Comparison of ENCODE assay signal across 14 cellular contexts in genomic region chr19:15303105-15303780, GRCh38. TPM values are rescaled to one million over a fixed set of nuclear protein-coding genes. Genes with fewer than 3 reads are reported as not detected.
A peak's percentile ranks its signal among the peaks of the same experiment; 100 is the strongest.
DNase-seq lines count a peak whose midpoint lies in the region; ATAC-seq, FAIRE-seq and TF ChIP-seq lines count a peak whose summit lies in the region.
"Had no signal": no experiment of that assay in that cellular context is flagged by ENCODE, and none has a peak within 500 bp of the region (broad histone marks: within the 10 kb centered on the region; RNA-seq: fewer than 3 reads in every experiment).

No MANE protein-coding gene starts in this region.

- TF ChIP-seq RAD21 in K562 (CRISPR knock-in tag; conservative IDR thresholded peaks at IDR 0.05 in 1 of 2, IDR thresholded peaks at IDR 0.05 in 1 of 2), result no peak

- no peak for TF ChIP-seq EP300 in K562 (IDR thresholded peaks at IDR 0.05; ENCODE audit: low read length)

- H3K9ac ChIP-seq in K562 (ENCODE audit: insufficient read depth in 1 of 2, low read depth in 2 of 2, low read length in 2 of 2), result no peak overlapping the region

- H3K9me1 ChIP-seq in K562 (ENCODE audit: control insufficient read depth, insufficient read depth, low read length), result peaks cover 5% of the 10 kb centered on the region

- POLR2A ChIA-PET in K562 (lab: Yijun Ruan, JAX), result interaction anchor here (0.6 to 1.6 kb wide), 4 partner anchors 9 to 46 kb away, joined by 3 to 7 read pairs (median 5); no protein-coding TSS in a partner anchor

- DNase-seq in left ventricle myocardium inferior (no peak), Right ventricle myocardium inferior (ENCODE audit: missing footprints) (no peak), K562 (ENCODE audit: extremely low read depth in 1 of 4, low spot score in 3 of 4) (no peak), mucosa of descending colon (no peak), testis (no peak), SKM-1 (lab: John Stamatoyannopoulos, UW; ENCODE audit: unreplicated experiment) (no peak), NCI-H526 treated with DMSO at 0.1 percent for 48 hours (lab: John Stamatoyannopoulos, UW) (no peak)
- DNase-seq: hippocampal formation; NCI-H2029; SHP77 treated with DMSO at 0.1 percent for 48 hours; stimulated activated CD4-positive, alpha-beta T cell treated with anti-CD3 and anti-CD28 coated beads, Interleukin-4, amount 100 ng/mL, for 1 hour had no signal

- no peak for FAIRE-seq in K562 (lab: Jason Lieb, UNC)
- FAIRE-seq: colon had no signal

- BruUV-seq in K562 (replicated peaks; lab: Mats Ljungman, UMichigan), result no TSS peak

- peaks cover 98% of the 10 kb centered on the region for H3K79me2 ChIP-seq in K562 (ENCODE audit: control insufficient read depth, insufficient read depth, low read length)

- no peak overlapping the region for H3K4me3 ChIP-seq in left ventricle myocardium inferior
- no peak overlapping the region for H3K4me3 ChIP-seq in K562
- H3K4me3 ChIP-seq in mucosa of descending colon, result no peak overlapping the region
- H3K4me3 ChIP-seq in testis, result no peak overlapping the region

- H3K27me3 ChIP-seq in left ventricle myocardium inferior (ENCODE audit: low read depth) (no peaks in the 10 kb centered on the region), K562 (ENCODE audit: control insufficient read depth in 2 of 2, insufficient read depth in 2 of 2, low read length in 2 of 2) (no peaks in the 10 kb centered on the region), testis (no peaks in the 10 kb centered on the region)
- H3K27me3 ChIP-seq: BE2C had no signal

- WGBS in K562 (ENCODE audit: insufficient coverage, low coverage, missing lambda C conversion rate), result 88% methylated on average over 7 of the region's 7 CpGs
- 71 to 72% methylated on average over 7 of the region's 7 CpGs for WGBS in testis, 2 donors

- TF ChIP-seq CTCF in left ventricle myocardium inferior (IDR thresholded peaks at IDR 0.05; ENCODE audit: borderline replicate concordance) (no peak), K562 (IDR thresholded peaks at IDR 0.05 in 2 of 3, conservative IDR thresholded peaks at IDR 0.05 in 1 of 3; ENCODE audit: insufficient read depth in 2 of 3, low read depth in 1 of 3, low read length in 3 of 3) (no peak), mucosa of descending colon (IDR thresholded peaks at IDR 0.05) (no peak), testis (IDR thresholded peaks at IDR 0.05) (no peak)

- H2AFZ ChIP-seq in K562 (ENCODE audit: low read depth, low read length), result no peak overlapping the region

- in situ Hi-C loops in K562 (cut with MboI), result no loop called here

- H3K36me3 ChIP-seq in left ventricle myocardium inferior (no peaks in the 10 kb centered on the region), K562 (ENCODE audit: control insufficient read depth, insufficient read depth, low read length) (peaks cover 13% of the 10 kb centered on the region; the same call in 2 of the 3 replicates), mucosa of descending colon (ENCODE audit: low read depth) (no peaks in the 10 kb centered on the region), testis (ENCODE audit: low read depth, missing control alignments) (no peaks in the 10 kb centered on the region)
- H3K36me3 ChIP-seq: BE2C had no signal

- peaks cover 97% of the 10 kb centered on the region for H3K4me1 ChIP-seq in left ventricle myocardium inferior
- H3K4me1 ChIP-seq in K562 (replicated peaks in 1 of 2; ENCODE audit: control insufficient read depth in 2 of 2, insufficient read depth in 2 of 2, low read length in 2 of 2), result peaks cover 2 to 42% of the 10 kb centered on the region in 2 experiments; a peak in 3 of 5 replicates
- peaks cover 46% of the 10 kb centered on the region for H3K4me1 ChIP-seq in mucosa of descending colon (ENCODE audit: low read depth)
- H3K4me1 ChIP-seq in testis, result peaks cover 49% of the 10 kb centered on the region

- H3K4me2 ChIP-seq in K562 (ENCODE audit: insufficient read depth, low read length), result no peak overlapping the region

- CTCF ChIA-PET in K562 (lab: Yijun Ruan, JAX; ENCODE audit: low intra/inter-chr PET ratio), result no interaction called here

- ATAC-seq in Right ventricle myocardium inferior (no peak), K562 (no peak), mucosa of descending colon (peak; percentile 15), GM19467 (IDR thresholded peaks at IDR 0.05; ENCODE audit: unreplicated experiment) (no peak)

- H3K27ac ChIP-seq in left ventricle myocardium inferior (replicated peaks) (peak overlapping the region; percentile 16), K562 (ENCODE audit: extremely low read depth, low read depth, low read length) (peak overlapping the region; percentile 36; the same call in 1 of the 3 replicates), testis (no peak overlapping the region)

- no peak for TF ChIP-seq POLR2A in K562 (conservative IDR thresholded peaks at IDR 0.05)
- no peak for TF ChIP-seq POLR2A in testis (IDR thresholded peaks at IDR 0.05)

- intact Hi-C loops in left ventricle myocardium inferior (cut with micrococcal nuclease), result no loop called here
- intact Hi-C loops in Right ventricle myocardium inferior (cut with DNase I), result no loop called here
- intact Hi-C loops in K562 (cut with micrococcal nuclease), result no loop called here
- intact Hi-C loops in mucosa of descending colon (cut with DNase I, micrococcal nuclease), result no loop called here
- intact Hi-C loops in testis (cut with DNase I; ENCODE audit: low total_unique reads), result no loop called here

- H4K20me1 ChIP-seq in K562 (replicated peaks; ENCODE audit: control insufficient read depth, insufficient read depth, low read length), result peaks cover 55% of the 10 kb centered on the region

- H3K9me3 ChIP-seq in left ventricle myocardium inferior (replicated peaks), result no peaks in the 10 kb centered on the region
- no peaks in the 10 kb centered on the region for H3K9me3 ChIP-seq in K562 (replicated peaks; ENCODE audit: control insufficient read depth, insufficient read depth, low read depth, low read length)
- H3K9me3 ChIP-seq in mucosa of descending colon, result no peaks in the 10 kb centered on the region
- H3K9me3 ChIP-seq in testis, result no peaks in the 10 kb centered on the region
- H3K9me3 ChIP-seq: BE2C had no signal

TF ChIP-seq in K562, 482 proteins besides CTCF, POLR2A, EP300 and RAD21:
- no peak for TF ChIP-seq FOXA3 (CRISPR knock-in tag; conservative IDR thresholded peaks at IDR 0.05 in 1 of 2, IDR thresholded peaks at IDR 0.05 in 1 of 2)
- TF ChIP-seq RNF219 (CRISPR knock-in tag; IDR thresholded peaks at IDR 0.05), result no peak
- no peak for TF ChIP-seq HNRNPUL1 (IDR thresholded peaks at IDR 0.05; ENCODE audit: low read length)
- TF ChIP-seq ZNF696 (CRISPR knock-in tag; conservative IDR thresholded peaks at IDR 0.05), result no peak

RNA-seq across cellular contexts. Expression of gene BRD4, which starts 29.1 kb away (rescaled TPM):
- 60.9 TPM for total RNA-seq in left ventricle myocardium inferior
- 56.5 TPM for total RNA-seq in Right ventricle myocardium inferior
- total RNA-seq in K562 (2011; cell fraction: chromatin; rRNA removed; ENCODE audit: low replicate concordance), result 157 and 305 TPM in 2 replicates
- 129 and 134 TPM in 2 replicates for total RNA-seq in K562 (2011; cell fraction: nucleolus; rRNA removed)
- total RNA-seq in K562 (2011; cell fraction: nucleoplasm; rRNA removed), result 133 and 164 TPM in 2 replicates
- total RNA-seq in K562 (2014; rRNA removed), result 15.6 and 24.0 TPM in 2 replicates
- 11.3 and 13.0 TPM in 2 replicates for total RNA-seq in K562 (2014; rRNA removed; fragmentation: Illumina TruSeq; extraction: Trizol)
- 16.1 and 18.2 TPM in 2 replicates for total RNA-seq in K562 (2015; rRNA removed; fragmentation: Illumina TruSeq; extraction: Trizol)
- total RNA-seq in K562 (2021), result 93.7 and 105 TPM in 2 replicates
- 8.9 and 11.0 TPM in 2 replicates for polyA plus RNA-seq in K562 (2011; rRNA removed)
- 5.8 and 8.4 TPM in 2 replicates for polyA plus RNA-seq in K562 (2011; cell fraction: cytosol; rRNA removed)
- polyA plus RNA-seq in K562 (2011; cell fraction: nucleus; rRNA removed), result 36.9 and 48.9 TPM in 2 replicates
- 61.3 and 74.1 TPM in 2 replicates for polyA plus RNA-seq in K562 (2012)
- polyA plus RNA-seq in K562 (2014; fragmentation: Illumina TruSeq; extraction: Trizol), result 35.3 and 43.4 TPM in 2 replicates
- polyA plus RNA-seq in K562 (2014; fragmentation: Nextera tagmentation; extraction: Ambion mirVana), result 1 to 10 TPM; 1.8 to 5.4 TPM
- polyA plus RNA-seq in K562 (2014; rRNA removed), result 23.3 and 24.3 TPM in 2 replicates
- polyA minus RNA-seq in K562 (2011; rRNA and poly(A)+ RNA removed), result 14.6 and 17.9 TPM in 2 replicates
- polyA minus RNA-seq in K562 (2011; cell fraction: cytosol; rRNA and poly(A)+ RNA removed), result 36.5 and 50.1 TPM in 2 replicates
- 35.0 and 50.0 TPM in 2 replicates for polyA minus RNA-seq in K562 (2011; cell fraction: nucleus; rRNA and poly(A)+ RNA removed)
- total RNA-seq in mucosa of descending colon, result 100 to 1,000 TPM in 1 of 3 donors, 10 to 100 TPM in 2; 78.3 to 104 (median 82.6) TPM
- total RNA-seq in testis, result 100 to 1,000 TPM; 106 to 109 TPM
- 59.2 TPM for polyA plus RNA-seq in testis (ENCODE audit: insufficient read depth, low read depth, low replicate concordance)

Comparison
In these comparisons a context has a peak if more than half of its experiments do, and no peak if none do; other contexts are left out.
1. H3K27ac ChIP-seq: peak in left ventricle myocardium inferior (single experiment) and K562 (single experiment); none in testis (0 of 2).